ENCODE assay signal across 8 cellular contexts in the genomic region with DNA sequence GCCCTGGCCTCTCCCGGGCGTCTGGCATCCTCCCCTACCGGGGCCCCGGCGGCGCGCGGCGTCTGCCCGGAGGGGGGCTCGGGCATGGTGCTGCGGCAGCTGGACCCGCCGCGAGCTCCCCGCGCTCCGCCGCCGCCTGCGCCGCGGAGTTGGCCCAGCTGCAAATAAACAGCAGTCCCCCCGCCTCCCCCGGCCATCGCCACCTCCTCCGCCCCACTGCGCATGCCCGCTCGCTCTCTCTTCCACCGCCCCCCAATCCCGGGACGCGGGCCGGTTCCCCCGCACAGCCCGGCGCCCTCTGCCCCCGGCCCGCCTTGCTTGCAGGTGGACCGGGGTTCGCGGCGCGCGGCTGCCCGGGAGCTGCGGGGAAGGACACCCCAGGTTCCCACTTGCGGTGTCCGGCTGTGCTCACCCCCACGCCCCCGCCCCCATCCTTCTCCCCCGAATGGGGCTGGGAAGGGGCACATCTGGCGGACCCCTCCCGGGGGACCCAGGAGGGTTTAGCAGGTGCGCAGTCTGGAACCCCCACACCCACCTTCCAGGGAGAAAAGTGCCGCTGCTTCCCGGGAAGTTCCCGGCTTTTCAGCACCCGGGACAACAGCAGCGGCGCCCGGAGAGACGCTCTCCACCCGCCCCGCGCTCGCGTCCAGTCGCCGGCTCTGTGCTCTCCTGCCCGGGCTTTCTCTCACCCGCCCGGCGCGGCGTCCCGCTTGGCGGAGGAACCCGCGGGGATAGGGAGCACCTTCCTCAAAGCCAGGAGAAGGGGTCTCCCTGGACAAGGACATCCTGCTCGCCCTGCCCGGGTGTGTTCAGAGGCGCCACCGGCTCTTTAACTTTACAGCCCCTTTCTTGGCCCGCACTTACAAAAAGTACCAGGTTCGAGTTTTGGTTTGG. TPM values are rescaled to one million over a fixed set of nuclear protein-coding genes. Genes with fewer than 3 reads are reported as not detected.
DNase-seq lines count a peak whose midpoint lies in the region; ATAC-seq lines count a peak whose summit lies in the region.

TMTC1 (minus strand) TSS at position 170 of the 894 bp plus-strand sequence. CDS start 191 bp downstream, outside the sequence.

- DNase-seq in DMS79 treated with DMSO at 0.1 percent for 48 hours (lab: John Stamatoyannopoulos, UW) (peak; percentile 10), DMS79 (lab: John Stamatoyannopoulos, UW) (no peak), globus pallidus (ENCODE audit: low spot score) (peak; percentile 72), neuronal stem cell (ENCODE audit: low spot score) (peak; percentile 80), NK-92 (lab: John Stamatoyannopoulos, UW; ENCODE audit: unreplicated experiment) (no peak)
- peak; percentile 16 to 18 for DNase-seq in activated T-cell treated with anti-CD3 and anti-CD28 coated beads, Interleukin-2, amount 50 U/mL, for 48 hours

- no peaks in the 10 kb centered on the region for H3K79me1 ChIP-seq in neuronal stem cell (ENCODE audit: low read depth, low read length)

- peaks cover 4% of the 10 kb centered on the region; the same call in 1 of the 2 replicates for H3K9me3 ChIP-seq in HUES48 (ENCODE audit: control insufficient read depth, insufficient read depth, low read length)
- H3K9me3 ChIP-seq in neuronal stem cell (replicated peaks in 1 of 2; ENCODE audit: control insufficient read depth in 2 of 2, insufficient read depth in 1 of 2, low read depth in 1 of 2, low read length in 2 of 2) = peaks cover 3 to 13% of the 10 kb centered on the region in 2 donors

- peak within 1 kb of the TSS; percentile 94 for H3K18ac ChIP-seq in neuronal stem cell (ENCODE audit: low read length)

- H3K4me2 ChIP-seq in neuronal stem cell (ENCODE audit: insufficient read depth, low read length, poor library complexity, severe bottlenecking) = peak within 1 kb of the TSS; percentile 83

- H3K27ac ChIP-seq in HUES48 (ENCODE audit: low read depth, low read length) (peak within 1 kb of the TSS; percentile 28), neuronal stem cell (replicated peaks; ENCODE audit: low read length) (peak within 1 kb of the TSS; percentile 38)

- no CpG with 5 or more reads among the region's 87 CpGs for WGBS in neuronal stem cell (ENCODE audit: extremely low coverage in 2 of 2, insufficient read length in 2 of 2, insufficient replicate concordance in 1 of 2), 2 donors

- peak within 1 kb of the TSS; percentile 65 for H2BK15ac ChIP-seq in neuronal stem cell (ENCODE audit: low read length)

- peaks cover 28% of the 10 kb centered on the region for H3K27me3 ChIP-seq in HUES48 (ENCODE audit: control insufficient read depth, insufficient read depth, low read length)
- H3K27me3 ChIP-seq in neuronal stem cell (ENCODE audit: control insufficient read depth in 3 of 3, insufficient read depth in 3 of 3, low read depth in 1 of 3, low read length in 3 of 3) = no peaks in the 10 kb centered on the region

- peak within 1 kb of the TSS; percentile 84 for H3K14ac ChIP-seq in neuronal stem cell (ENCODE audit: low read length)

- H3K4ac ChIP-seq in neuronal stem cell (ENCODE audit: low read length) = no peak within 1 kb of the TSS

- ATAC-seq in GM19452 (IDR thresholded peaks at IDR 0.05; ENCODE audit: unreplicated experiment) = no peak

- peaks cover 15% of the 10 kb centered on the region for H3K4me1 ChIP-seq in HUES48 (ENCODE audit: control insufficient read depth, insufficient read depth, low read length)
- H3K4me1 ChIP-seq in neuronal stem cell (ENCODE audit: control insufficient read depth in 2 of 2, insufficient read depth in 1 of 2, low read depth in 1 of 2, low read length in 2 of 2) = peaks cover 0 to 5% of the 10 kb centered on the region in 2 donors

- H2BK12ac ChIP-seq in neuronal stem cell (ENCODE audit: low read length) = peak within 1 kb of the TSS; percentile 73

- peak within 1 kb of the TSS; percentile 41; the same call in 1 of the 2 replicates for H3K9ac ChIP-seq in HUES48 (ENCODE audit: low read depth, low read length)
- peak within 1 kb of the TSS; percentile 89 for H3K9ac ChIP-seq in neuronal stem cell (ENCODE audit: low read depth, low read length, poor library complexity)

- H2AFZ ChIP-seq in neuronal stem cell (ENCODE audit: low read length) = peak within 1 kb of the TSS; percentile 99

- H3K23ac ChIP-seq in neuronal stem cell (ENCODE audit: low read depth, low read length, poor library complexity) = peak within 1 kb of the TSS; percentile 53

- H3K36me3 ChIP-seq in HUES48 (ENCODE audit: control insufficient read depth, insufficient read depth, low read length) = no peaks in the 10 kb centered on the region
- H3K36me3 ChIP-seq in neuronal stem cell (replicated peaks in 1 of 2; ENCODE audit: control insufficient read depth in 2 of 2, insufficient read depth in 2 of 2, low read length in 2 of 2) = no peaks in the 10 kb centered on the region

- no peak within 1 kb of the TSS for H4K91ac ChIP-seq in neuronal stem cell (ENCODE audit: low read depth, low read length, poor library complexity)

- H2BK120ac ChIP-seq in neuronal stem cell (ENCODE audit: low read depth, low read length) = peak within 1 kb of the TSS; percentile 81

- H3K4me3 ChIP-seq in HUES48 (ENCODE audit: low read depth, low read length) (peak within 1 kb of the TSS; percentile 70), neuronal stem cell (ENCODE audit: low read length in 2 of 2) (peak within 1 kb of the TSS; percentile 83 to 95)

- H4K8ac ChIP-seq in neuronal stem cell (ENCODE audit: low read depth, low read length) = no peak within 1 kb of the TSS

- peak within 1 kb of the TSS; percentile 26 for H2AK5ac ChIP-seq in neuronal stem cell (ENCODE audit: low read depth, low read length)

- H2BK5ac ChIP-seq in neuronal stem cell (ENCODE audit: low read length) = peak within 1 kb of the TSS; percentile 93

RNA-seq across cellular contexts. Expression of gene TMTC1, which starts in this region (rescaled TPM):
- 4.6 TPM for polyA plus RNA-seq in neuronal stem cell (2013, experiment 1 of 2)
- polyA plus RNA-seq in neuronal stem cell (2013, experiment 2 of 2) = 4.5 TPM

Comparison
In these comparisons a context has a peak if more than half of its experiments do, and no peak if none do; other contexts are left out.
1. DNase-seq: peak in DMS79 treated with DMSO at 0.1 percent for 48 hours (single experiment), activated T-cell treated with anti-CD3 and anti-CD28 coated beads, Interleukin-2, amount 50 U/mL, for 48 hours (2 of 2), globus pallidus (single experiment) and neuronal stem cell (single experiment); none in DMS79 (single experiment) and NK-92 (single experiment).